ENCODE assay signal across 1 cellular context in the genomic region with DNA sequence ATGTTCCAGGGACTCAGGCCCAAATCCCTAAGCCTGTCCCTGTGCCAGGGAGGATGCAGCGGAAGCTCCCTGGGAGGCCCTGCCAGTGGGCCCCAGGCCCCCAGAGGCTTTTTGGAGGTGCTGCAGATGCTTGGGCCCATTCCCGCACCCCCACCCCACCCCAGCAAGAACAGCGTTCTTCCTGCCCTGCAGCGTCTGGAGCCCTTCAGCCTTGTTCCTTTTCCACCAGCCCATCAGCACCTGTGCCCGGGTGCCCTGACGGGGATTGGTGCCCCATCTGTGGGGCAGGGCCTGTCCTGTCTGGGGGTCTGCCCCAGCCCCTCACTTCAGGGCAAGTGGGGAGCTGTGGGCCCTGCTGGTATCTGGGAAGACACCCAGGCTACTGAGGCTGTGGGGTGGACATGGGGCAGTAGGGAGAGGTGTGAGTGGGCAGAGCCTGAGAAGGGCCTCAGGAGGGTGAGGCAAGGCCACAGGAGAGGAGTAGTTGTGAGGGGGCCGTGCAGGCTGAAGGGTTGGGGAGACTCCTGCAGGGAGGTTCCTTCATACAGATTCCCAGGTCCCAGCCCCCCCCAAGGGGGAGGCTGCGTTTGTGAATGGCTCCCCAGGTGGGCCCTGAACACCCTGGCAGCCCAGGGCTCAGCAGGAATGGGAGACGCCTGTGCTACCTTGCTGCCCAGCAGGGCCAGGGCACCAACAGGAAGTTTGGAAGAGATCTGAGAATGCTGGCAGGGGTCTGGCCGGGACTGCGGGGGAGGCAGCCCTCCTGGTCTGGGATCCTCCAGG.
TF ChIP-seq lines count a peak whose summit lies in the region.

No MANE protein-coding gene starts in this region.

TF ChIP-seq in GM12878, 131 proteins besides CTCF, POLR2A, EP300 and RAD21:
- TF ChIP-seq MEF2B (IDR thresholded peaks at IDR 0.05; ENCODE audit: partially characterized antibody, poor library complexity, severe bottlenecking) (no peak), CEBPZ (IDR thresholded peaks at IDR 0.05; ENCODE audit: low read depth, low read length) (no peak), GATAD2B (conservative IDR thresholded peaks at IDR 0.05; ENCODE audit: low read depth) (no peak), MYC (IDR thresholded peaks at IDR 0.05; ENCODE audit: insufficient read depth, insufficient read length, insufficient replicate concordance, low read length, severe bottlenecking) (no peak), ATF7 (IDR thresholded peaks at IDR 0.05; ENCODE audit: low read depth) (no peak)
